Comparison of ENCODE assay signal across 18 cellular contexts in genomic region chr13:99104396-99104795, GRCh38.
DNase-seq lines count a peak whose midpoint lies in the region; ATAC-seq, FAIRE-seq and TF ChIP-seq lines count a peak whose summit lies in the region.
"Had no signal": no experiment of that assay in that cellular context is flagged by ENCODE, and none has a peak within 500 bp of the region (broad histone marks: within the 10 kb centered on the region; RNA-seq: fewer than 3 reads in every experiment).

No MANE protein-coding gene starts in this region.

- peak; percentile 31 for DNase-seq in NCI-H82 (lab: John Stamatoyannopoulos, UW)
- no peak for DNase-seq in NCI-H82 treated with DMSO at 0.1 percent for 48 hours (lab: John Stamatoyannopoulos, UW; ENCODE audit: unreplicated experiment)
- DNase-seq in K562 (ENCODE audit: extremely low read depth in 1 of 4, low spot score in 3 of 4): peak in 1 of 4 experiments; percentile 32
- no peak for DNase-seq in activated effector memory CD4-positive, alpha-beta T cell treated with Interleukin-2 at 50 U/mL for 16 hours
- no peak for DNase-seq in RKO (ENCODE audit: low spot score)
- DNase-seq in left colon: no peak
- DNase-seq: CD8-positive, alpha-beta T cell; COR-L47; DND-41; GDM1; H7 had no signal

- no peak overlapping the region for H3K9ac ChIP-seq in K562 (ENCODE audit: insufficient read depth in 1 of 2, low read depth in 2 of 2, low read length in 2 of 2)
- H3K9ac ChIP-seq in neural cell (ENCODE audit: low read length): peak overlapping the region; percentile 33

- H3K4me2 ChIP-seq in K562 (ENCODE audit: insufficient read depth, low read length) (no peak overlapping the region; the same call in 1 of the 2 replicates), neural cell (ENCODE audit: low read length) (no peak overlapping the region)
- H3K4me2 ChIP-seq: GM23338 had no signal

- in situ Hi-C loops in K562 (cut with MboI): no loop called here

- TF ChIP-seq RAD21 in K562 (CRISPR knock-in tag; conservative IDR thresholded peaks at IDR 0.05 in 1 of 2, IDR thresholded peaks at IDR 0.05 in 1 of 2) (no peak), neural cell (conservative IDR thresholded peaks at IDR 0.05) (no peak)

- H3K9me2 ChIP-seq in neural cell (ENCODE audit: insufficient read depth, low read length): no peaks in the 10 kb centered on the region

- BruUV-seq in K562 (replicated peaks; lab: Mats Ljungman, UMichigan): no TSS peak

- no peaks in the 10 kb centered on the region for H3K9me3 ChIP-seq in K562 (replicated peaks; ENCODE audit: control insufficient read depth, insufficient read depth, low read depth, low read length)
- H3K9me3 ChIP-seq in neural cell (ENCODE audit: low read length): no peaks in the 10 kb centered on the region

- H3K79me2 ChIP-seq in K562 (ENCODE audit: control insufficient read depth, insufficient read depth, low read length): no peaks in the 10 kb centered on the region
- H3K79me2 ChIP-seq in neural cell (replicated peaks; ENCODE audit: insufficient read depth, low read length): no peaks in the 10 kb centered on the region

- H3K9me1 ChIP-seq in K562 (ENCODE audit: control insufficient read depth, insufficient read depth, low read length): no peaks in the 10 kb centered on the region

- WGBS in K562 (ENCODE audit: insufficient coverage, low coverage, missing lambda C conversion rate): 36% methylated on average over 9 of the region's 9 CpGs

- no peak overlapping the region for H3K27ac ChIP-seq in K562 (ENCODE audit: extremely low read depth, low read depth, low read length)
- peak overlapping the region; percentile 79 for H3K27ac ChIP-seq in neural cell (ENCODE audit: low read length)
- H3K27ac ChIP-seq: 22Rv1 had no signal

- CTCF ChIA-PET in K562 (lab: Yijun Ruan, JAX; ENCODE audit: low intra/inter-chr PET ratio): no interaction called here

- no peak for TF ChIP-seq POLR2A in K562 (conservative IDR thresholded peaks at IDR 0.05)

- H4K20me1 ChIP-seq in K562 (replicated peaks; ENCODE audit: control insufficient read depth, insufficient read depth, low read length) (no peaks in the 10 kb centered on the region), neural cell (ENCODE audit: insufficient read depth) (no peaks in the 10 kb centered on the region)

- ATAC-seq in K562 (peak; percentile 84), HG02884 (IDR thresholded peaks at IDR 0.05; ENCODE audit: unreplicated experiment) (no peak), left colon (no peak)
- ATAC-seq: CD8-positive, alpha-beta T cell; HepG2 had no signal

- no peaks in the 10 kb centered on the region for H3K36me3 ChIP-seq in K562 (ENCODE audit: control insufficient read depth, insufficient read depth, low read length)
- no peaks in the 10 kb centered on the region for H3K36me3 ChIP-seq in neural cell (ENCODE audit: insufficient read depth, low read length)

- H2AFZ ChIP-seq in K562 (ENCODE audit: low read depth, low read length): peak overlapping the region; percentile 69
- H2AFZ ChIP-seq in neural cell (ENCODE audit: low read depth, low read length): peak overlapping the region; percentile 24

- TF ChIP-seq EP300 in K562 (IDR thresholded peaks at IDR 0.05; ENCODE audit: low read length): no peak
- TF ChIP-seq EP300 in neural cell (conservative IDR thresholded peaks at IDR 0.05; ENCODE audit: poor library complexity, severe bottlenecking): no peak

- intact Hi-C loops in K562 (cut with micrococcal nuclease): no loop called here
- intact Hi-C loops in left colon (cut with DNase I, micrococcal nuclease): no loop called here

- no peaks in the 10 kb centered on the region; a peak in 1 of 5 replicates for H3K4me1 ChIP-seq in K562 (replicated peaks in 1 of 2; ENCODE audit: control insufficient read depth in 2 of 2, insufficient read depth in 2 of 2, low read length in 2 of 2)

- FAIRE-seq in K562 (lab: Jason Lieb, UNC): no peak
- FAIRE-seq: GM12892, HepG2, HTR-8/SVneo had no signal

- H3F3A ChIP-seq in neural cell (ENCODE audit: insufficient read depth, low read length, poor library complexity, severe bottlenecking): peaks cover 3% of the 10 kb centered on the region

- H3K4me3 ChIP-seq in K562 (no peak overlapping the region), neural cell (ENCODE audit: low read length) (no peak overlapping the region)
- H3K4me3 ChIP-seq: GM23338 had no signal

- H3K27me3 ChIP-seq in K562 (ENCODE audit: control insufficient read depth in 2 of 2, insufficient read depth in 2 of 2, low read length in 2 of 2) (no peaks in the 10 kb centered on the region), neural cell (ENCODE audit: insufficient read depth, low read depth, low read length) (no peaks in the 10 kb centered on the region)

- POLR2A ChIA-PET in K562 (lab: Yijun Ruan, JAX): no interaction called here

- no peak for TF ChIP-seq CTCF in K562 (IDR thresholded peaks at IDR 0.05 in 2 of 3, conservative IDR thresholded peaks at IDR 0.05 in 1 of 3; ENCODE audit: insufficient read depth in 2 of 3, low read depth in 1 of 3, low read length in 3 of 3)
- no peak for TF ChIP-seq CTCF in neural cell (IDR thresholded peaks at IDR 0.05; ENCODE audit: poor library complexity, severe bottlenecking)

TF ChIP-seq in K562, 482 proteins besides CTCF, POLR2A, EP300 and RAD21 (continues in another document):
- TF ChIP-seq MAFF (IDR thresholded peaks at IDR 0.05; ENCODE audit: low read length): no peak
- TF ChIP-seq NFYB (IDR thresholded peaks at IDR 0.05; ENCODE audit: extremely low read depth, insufficient read length): peak; percentile 38
- no peak for TF ChIP-seq ZNF436 (CRISPR knock-in tag; IDR thresholded peaks at IDR 0.05)
- no peak for TF ChIP-seq NCOA1 (IDR thresholded peaks at IDR 0.05; ENCODE audit: low read depth)
- TF ChIP-seq ILF3 (IDR thresholded peaks at IDR 0.05; ENCODE audit: borderline replicate concordance): no peak
- TF ChIP-seq, protein P1, sequence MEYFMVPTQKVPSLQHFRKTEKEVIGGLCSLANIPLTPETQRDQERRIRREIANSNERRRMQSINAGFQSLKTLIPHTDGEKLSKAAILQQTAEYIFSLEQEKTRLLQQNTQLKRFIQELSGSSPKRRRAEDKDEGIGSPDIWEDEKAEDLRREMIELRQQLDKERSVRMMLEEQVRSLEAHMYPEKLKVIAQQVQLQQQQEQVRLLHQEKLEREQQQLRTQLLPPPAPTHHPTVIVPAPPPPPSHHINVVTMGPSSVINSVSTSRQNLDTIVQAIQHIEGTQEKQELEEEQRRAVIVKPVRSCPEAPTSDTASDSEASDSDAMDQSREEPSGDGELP (CRISPR knock-in tag; IDR thresholded peaks at IDR 0.05; ENCODE audit: borderline replicate concordance): no peak
- no peak for TF ChIP-seq ZNF146 (CRISPR knock-in tag; IDR thresholded peaks at IDR 0.05; ENCODE audit: unreplicated experiment)
- TF ChIP-seq TRIM25 (IDR thresholded peaks at IDR 0.05; ENCODE audit: borderline replicate concordance): no peak
- no peak for TF ChIP-seq MCM3 (IDR thresholded peaks at IDR 0.05)
- no peak for TF ChIP-seq MCM2 (IDR thresholded peaks at IDR 0.05; ENCODE audit: low read depth)
- no peak for TF ChIP-seq ZNF212 (CRISPR knock-in tag; IDR thresholded peaks at IDR 0.05)

TF ChIP-seq in neural cell, 6 proteins besides CTCF, POLR2A, EP300 and RAD21:
- TF ChIP-seq EZH2 (IDR thresholded peaks at IDR 0.05; ENCODE audit: borderline replicate concordance, insufficient read depth, low read length, poor library complexity, severe bottlenecking) (no peak), TAF1 (IDR thresholded peaks at IDR 0.05; ENCODE audit: low read depth) (no peak), SMC3 (conservative IDR thresholded peaks at IDR 0.05; ENCODE audit: poor library complexity) (no peak), MXI1 (conservative IDR thresholded peaks at IDR 0.05; ENCODE audit: poor library complexity, severe bottlenecking) (no peak), POLR2AphosphoS5 (IDR thresholded peaks at IDR 0.05) (no peak)
- TF ChIP-seq, protein P2, sequence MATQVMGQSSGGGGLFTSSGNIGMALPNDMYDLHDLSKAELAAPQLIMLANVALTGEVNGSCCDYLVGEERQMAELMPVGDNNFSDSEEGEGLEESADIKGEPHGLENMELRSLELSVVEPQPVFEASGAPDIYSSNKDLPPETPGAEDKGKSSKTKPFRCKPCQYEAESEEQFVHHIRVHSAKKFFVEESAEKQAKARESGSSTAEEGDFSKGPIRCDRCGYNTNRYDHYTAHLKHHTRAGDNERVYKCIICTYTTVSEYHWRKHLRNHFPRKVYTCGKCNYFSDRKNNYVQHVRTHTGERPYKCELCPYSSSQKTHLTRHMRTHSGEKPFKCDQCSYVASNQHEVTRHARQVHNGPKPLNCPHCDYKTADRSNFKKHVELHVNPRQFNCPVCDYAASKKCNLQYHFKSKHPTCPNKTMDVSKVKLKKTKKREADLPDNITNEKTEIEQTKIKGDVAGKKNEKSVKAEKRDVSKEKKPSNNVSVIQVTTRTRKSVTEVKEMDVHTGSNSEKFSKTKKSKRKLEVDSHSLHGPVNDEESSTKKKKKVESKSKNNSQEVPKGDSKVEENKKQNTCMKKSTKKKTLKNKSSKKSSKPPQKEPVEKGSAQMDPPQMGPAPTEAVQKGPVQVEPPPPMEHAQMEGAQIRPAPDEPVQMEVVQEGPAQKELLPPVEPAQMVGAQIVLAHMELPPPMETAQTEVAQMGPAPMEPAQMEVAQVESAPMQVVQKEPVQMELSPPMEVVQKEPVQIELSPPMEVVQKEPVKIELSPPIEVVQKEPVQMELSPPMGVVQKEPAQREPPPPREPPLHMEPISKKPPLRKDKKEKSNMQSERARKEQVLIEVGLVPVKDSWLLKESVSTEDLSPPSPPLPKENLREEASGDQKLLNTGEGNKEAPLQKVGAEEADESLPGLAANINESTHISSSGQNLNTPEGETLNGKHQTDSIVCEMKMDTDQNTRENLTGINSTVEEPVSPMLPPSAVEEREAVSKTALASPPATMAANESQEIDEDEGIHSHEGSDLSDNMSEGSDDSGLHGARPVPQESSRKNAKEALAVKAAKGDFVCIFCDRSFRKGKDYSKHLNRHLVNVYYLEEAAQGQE (IDR thresholded peaks at IDR 0.05; ENCODE audit: borderline replicate concordance): no peak
